In genomic region chr1:109912214-109912861, GRCh38 we compare ENCODE assay signal across 8 cellular contexts. TPM values are rescaled to one million over a fixed set of nuclear protein-coding genes. Genes with fewer than 3 reads are reported as not detected.
DNase-seq lines count a peak whose midpoint lies in the region; ATAC-seq, FAIRE-seq and TF ChIP-seq lines count a peak whose summit lies in the region.

No MANE protein-coding gene starts in this region.

- no peak for TF ChIP-seq POLR2A in endothelial cell of umbilical vein (IDR thresholded peaks at IDR 0.05; ENCODE audit: low read depth, low read length)

- H3K14ac ChIP-seq in neuronal stem cell (ENCODE audit: low read length): no peak overlapping the region

- no peaks in the 10 kb centered on the region for H3K79me2 ChIP-seq in endothelial cell of umbilical vein (ENCODE audit: control insufficient read depth, insufficient read depth, low read length)

- peak overlapping the region; percentile 48 for H2AK5ac ChIP-seq in neuronal stem cell (ENCODE audit: low read depth, low read length)

- no peak overlapping the region for H3K4ac ChIP-seq in neuronal stem cell (ENCODE audit: low read length)

- no peak for FAIRE-seq in endothelial cell of umbilical vein (lab: Jason Lieb, UNC)

- no peak overlapping the region for H2BK5ac ChIP-seq in neuronal stem cell (ENCODE audit: low read length)

- BruUV-seq in endothelial cell of umbilical vein (replicated peaks; lab: Mats Ljungman, UMichigan): no TSS peak

- no peak overlapping the region for H3K23ac ChIP-seq in neuronal stem cell (ENCODE audit: low read depth, low read length, poor library complexity)

- POLR2A ChIA-PET in endothelial cell of umbilical vein (lab: Charles Lee): interaction anchor here (1.6 kb wide), 1 partner anchor 16 kb away, joined by 3 read pairs; no protein-coding TSS in a partner anchor

- peak overlapping the region; percentile 14 for H3K4me2 ChIP-seq in endothelial cell of umbilical vein (ENCODE audit: insufficient read depth, low read length)
- H3K4me2 ChIP-seq in neuronal stem cell (ENCODE audit: insufficient read depth, low read length, poor library complexity, severe bottlenecking): no peak overlapping the region

- H3K27me3 ChIP-seq in NT2/D1 (ENCODE audit: insufficient read depth, insufficient read length) (peaks cover 32% of the 10 kb centered on the region), endothelial cell of umbilical vein (ENCODE audit: control insufficient read depth in 2 of 2, insufficient read depth in 2 of 2, low read length in 2 of 2) (peaks cover 0 to 2% of the 10 kb centered on the region in 2 experiments), neuronal stem cell (ENCODE audit: control insufficient read depth in 3 of 3, insufficient read depth in 3 of 3, low read depth in 1 of 3, low read length in 3 of 3) (peaks cover 0 to 17% (median 5%) of the 10 kb centered on the region in 3 experiments)

- CTCF ChIA-PET in endothelial cell of umbilical vein (lab: Charles Lee): interaction anchor here (1.2 to 2.4 kb wide), 5 partner anchors 68 to 137 kb away, joined by 5 to 20 read pairs (median 8); partner anchors contain the start of gene AHCYL1

- peak overlapping the region; percentile 83 for H3K9ac ChIP-seq in NT2/D1 (ENCODE audit: insufficient read length, low read depth)
- H3K9ac ChIP-seq in endothelial cell of umbilical vein (replicated peaks; ENCODE audit: extremely low read depth, insufficient read depth, low read length): no peak overlapping the region
- H3K9ac ChIP-seq in neuronal stem cell (ENCODE audit: low read depth, low read length, poor library complexity): no peak overlapping the region

- H3K36me3 ChIP-seq in NT2/D1 (ENCODE audit: insufficient read depth, insufficient read length, low read length) (peaks cover 45% of the 10 kb centered on the region), endothelial cell of umbilical vein (ENCODE audit: control insufficient read depth in 2 of 2, extremely low read depth in 1 of 2, insufficient read depth in 2 of 2, low read length in 2 of 2) (peaks cover 0 to 11% of the 10 kb centered on the region in 2 experiments), neuronal stem cell (replicated peaks in 1 of 2; ENCODE audit: control insufficient read depth in 2 of 2, insufficient read depth in 2 of 2, low read length in 2 of 2) (peaks cover 2 to 36% of the 10 kb centered on the region in 2 donors)

- ATAC-seq in left lobe of liver (no peak), GM21526 (IDR thresholded peaks at IDR 0.05; ENCODE audit: low FRiP score, unreplicated experiment) (no peak), GM18867 (IDR thresholded peaks at IDR 0.05; ENCODE audit: unreplicated experiment) (no peak)

- H3K79me1 ChIP-seq in neuronal stem cell (ENCODE audit: low read depth, low read length): peaks cover 3% of the 10 kb centered on the region

- no peaks in the 10 kb centered on the region for H4K20me1 ChIP-seq in endothelial cell of umbilical vein (replicated peaks; ENCODE audit: control insufficient read depth, extremely low read depth, insufficient read depth, low read length)

- no peak overlapping the region for H4K8ac ChIP-seq in neuronal stem cell (ENCODE audit: low read depth, low read length)

- H2AFZ ChIP-seq in endothelial cell of umbilical vein (ENCODE audit: low read depth, low read length) (no peak overlapping the region), neuronal stem cell (ENCODE audit: low read length) (no peak overlapping the region)

- H3K9me3 ChIP-seq in NT2/D1 (ENCODE audit: insufficient read depth, low read length) (no peaks in the 10 kb centered on the region), endothelial cell of umbilical vein (replicated peaks; ENCODE audit: control insufficient read depth, insufficient read depth, low read length) (no peaks in the 10 kb centered on the region), neuronal stem cell (replicated peaks in 1 of 2; ENCODE audit: control insufficient read depth in 2 of 2, insufficient read depth in 1 of 2, low read depth in 1 of 2, low read length in 2 of 2) (no peaks in the 10 kb centered on the region)

- TF ChIP-seq CTCF in endothelial cell of umbilical vein (IDR thresholded peaks at IDR 0.05; ENCODE audit: extremely low read depth in 1 of 2, insufficient read depth in 1 of 2, low read depth in 1 of 2, low read length in 2 of 2): no peak

- no peak overlapping the region for H3K27ac ChIP-seq in endothelial cell of umbilical vein (ENCODE audit: insufficient read depth, low read depth, low read length)
- no peak overlapping the region for H3K27ac ChIP-seq in neuronal stem cell (replicated peaks; ENCODE audit: low read length)

- H3K4me1 ChIP-seq in NT2/D1 (ENCODE audit: insufficient read depth, insufficient read length): peaks cover 11% of the 10 kb centered on the region
- H3K4me1 ChIP-seq in endothelial cell of umbilical vein (ENCODE audit: control insufficient read depth, extremely low read depth, insufficient read depth, low read length): peaks cover 8% of the 10 kb centered on the region
- peaks cover 14 to 15% of the 10 kb centered on the region in 2 donors for H3K4me1 ChIP-seq in neuronal stem cell (ENCODE audit: control insufficient read depth in 2 of 2, insufficient read depth in 1 of 2, low read depth in 1 of 2, low read length in 2 of 2)

- intact Hi-C loops in endothelial cell of umbilical vein (cut with micrococcal nuclease): no loop called here

- DNase-seq in AG20443 (ENCODE audit: low spot score) (peak; percentile 60), NT2/D1 (ENCODE audit: low read depth, low spot score) (no peak), endothelial cell of umbilical vein (ENCODE audit: low read depth, low spot score) (no peak), neuronal stem cell (ENCODE audit: low spot score) (no peak), left lobe of liver (ENCODE audit: low spot score) (no peak), epidermal melanocyte (ENCODE audit: insufficient read length, low spot score) (no peak)

- H3K18ac ChIP-seq in neuronal stem cell (ENCODE audit: low read length): peak overlapping the region; percentile 32

- no peak overlapping the region for H4K91ac ChIP-seq in neuronal stem cell (ENCODE audit: low read depth, low read length, poor library complexity)

- no peak overlapping the region for H3K4me3 ChIP-seq in NT2/D1 (ENCODE audit: insufficient read length, low read depth)
- H3K4me3 ChIP-seq in endothelial cell of umbilical vein (replicated peaks in 1 of 3; ENCODE audit: insufficient read depth in 1 of 3, low read depth in 1 of 3, low read length in 3 of 3): peak overlapping the region in 2 of 3 experiments; percentile 1 to 91
- peak overlapping the region in 1 of 2 donors; percentile 91 for H3K4me3 ChIP-seq in neuronal stem cell (ENCODE audit: low read length in 2 of 2)

- no peak overlapping the region for H2BK15ac ChIP-seq in neuronal stem cell (ENCODE audit: low read length)

- no CpG with 5 or more reads among the region's 4 CpGs for WGBS in neuronal stem cell (ENCODE audit: extremely low coverage in 2 of 2, insufficient read length in 2 of 2, insufficient replicate concordance in 1 of 2), 2 donors

- H2BK120ac ChIP-seq in neuronal stem cell (ENCODE audit: low read depth, low read length): no peak overlapping the region

- H2BK12ac ChIP-seq in neuronal stem cell (ENCODE audit: low read length): no peak overlapping the region

- no peaks in the 10 kb centered on the region for H3K9me1 ChIP-seq in endothelial cell of umbilical vein (replicated peaks; ENCODE audit: control insufficient read depth, extremely low read depth, insufficient read depth, low read length)

- dilution Hi-C loops in endothelial cell of umbilical vein (cut with MboI; ENCODE audit: extremely low pct_ligation_motif_present, low sequenced_read_pairs): no loop called here

TF ChIP-seq in endothelial cell of umbilical vein, 7 proteins besides CTCF, POLR2A, EP300 and RAD21:
- TF ChIP-seq GATA2 (IDR thresholded peaks at IDR 0.05; ENCODE audit: insufficient read depth, insufficient read length, low read depth, low read length) (no peak), FOS (IDR thresholded peaks at IDR 0.05; ENCODE audit: borderline replicate concordance, insufficient read depth, low read length) (no peak), MYC (IDR thresholded peaks at IDR 0.05; ENCODE audit: low read depth, low read length) (no peak), EZH2 (IDR thresholded peaks at IDR 0.05; ENCODE audit: borderline replicate concordance, low read depth, low read length, severe bottlenecking) (no peak), MAX (IDR thresholded peaks at IDR 0.05; ENCODE audit: insufficient read depth, insufficient read length) (no peak), POLR2AphosphoS5 (IDR thresholded peaks at IDR 0.05; ENCODE audit: insufficient read depth, low read depth, low read length) (no peak), JUN (IDR thresholded peaks at IDR 0.05; ENCODE audit: borderline replicate concordance, insufficient read depth, insufficient read length, low read depth) (no peak)
TF ChIP-seq in endothelial cell of umbilical vein: peak in this region for 0.

RNA-seq across cellular contexts. Expression of gene CSF1, which starts 1.7 kb away (rescaled TPM):
- total RNA-seq in endothelial cell of umbilical vein: 22.7 and 28.9 TPM in 2 replicates
- polyA plus RNA-seq in endothelial cell of umbilical vein: 23.3 and 24.5 TPM in 2 replicates
- polyA plus RNA-seq in endothelial cell of umbilical vein (2011; cell fraction: cytosol; rRNA removed): 18.0 and 21.7 TPM in 2 replicates
- 17.9 and 23.3 TPM in 2 replicates for polyA plus RNA-seq in endothelial cell of umbilical vein (2011; cell fraction: nucleus; rRNA removed)
- 18.7 and 20.5 TPM in 2 replicates for polyA plus RNA-seq in endothelial cell of umbilical vein (2012)
- 10.2 and 22.5 TPM in 2 replicates for polyA minus RNA-seq in endothelial cell of umbilical vein
- 1.6 TPM for polyA minus RNA-seq in endothelial cell of umbilical vein (2011; cell fraction: cytosol; rRNA and poly(A)+ RNA removed)
- 5.8 and 10.2 TPM in 2 replicates for polyA minus RNA-seq in endothelial cell of umbilical vein (2011; cell fraction: nucleus; rRNA and poly(A)+ RNA removed)
- 4.5 TPM for polyA plus RNA-seq in neuronal stem cell (2013, experiment 1 of 2)
- polyA plus RNA-seq in neuronal stem cell (2013, experiment 2 of 2): 4.4 TPM
- 12.5 TPM for total RNA-seq in left lobe of liver
